Comparison of ENCODE assay signal across 30 cellular contexts in the genomic region with DNA sequence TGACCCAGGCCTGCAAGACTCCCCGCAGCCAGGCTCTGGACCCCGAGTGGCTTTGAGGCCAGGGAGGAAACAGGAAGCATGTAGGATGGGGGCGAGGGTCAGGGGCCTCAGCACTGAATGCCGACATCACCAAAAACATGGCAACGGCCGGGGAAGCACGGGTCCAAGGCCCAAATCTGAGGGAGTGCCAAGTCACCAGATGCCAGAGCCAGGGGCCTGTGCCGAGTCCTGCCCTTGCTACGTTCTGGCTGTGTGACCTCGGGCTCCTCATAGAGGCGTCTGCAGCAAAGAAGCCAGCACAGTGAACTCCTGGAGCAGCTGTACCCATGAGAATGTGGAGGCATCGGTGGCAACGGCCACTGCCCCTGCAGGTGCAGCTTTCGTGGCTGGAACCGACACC.
"Had no signal": no experiment of that assay in that cellular context is flagged by ENCODE, and none has a peak within 500 bp of the region (broad histone marks: within the 10 kb centered on the region; RNA-seq: fewer than 3 reads in every experiment).

No MANE protein-coding gene starts in this region.

- H3K4me3 ChIP-seq: adrenal gland, body of pancreas, breast epithelium had no signal

- DNase-seq: activated B cell treated with CpG ODN at 0.5 μM for 24 hours; activated CD4-positive, alpha-beta memory T cell treated with anti-CD3 and anti-CD28 coated beads for 36 hours; activated CD4-positive, alpha-beta T cell treated with anti-CD3 and anti-CD28 coated beads for 4 hours; activated CD4-positive, alpha-beta T cell treated with anti-CD3 and anti-CD28 coated beads, Interleukin-2, amount 10 ng/mL, durations not matched to agents 24 days and 14 days; activated CD4-positive, alpha-beta T cell treated with anti-CD3 and anti-CD28 coated beads, Interleukin-2, amount 50 U/mL, for 1 hour; activated CD4-positive, alpha-beta T cell treated with anti-CD3 and anti-CD28 coated beads, Interleukin-2, amount 50 U/mL, for 4 hours; activated CD4-positive, CD25-positive, alpha-beta regulatory T cell treated with anti-CD3 and anti-CD28 coated beads, Interleukin-2, amount 50 U/mL, for 72 hours; activated CD8-positive, alpha-beta memory T cell treated with anti-CD3 and anti-CD28 coated beads, Interleukin-2, amount 50 U/mL, for 4 hours; activated CD8-positive, alpha-beta T cell treated with anti-CD3 and anti-CD28 coated beads for 36 hours; activated effector memory CD4-positive, alpha-beta T cell treated with anti-CD3 and anti-CD28 coated beads, Interleukin-2, amount 50 U/mL, for 16 hours; activated gamma-delta T cell treated with Interleukin-2 at 50 U/mL for 16 hours; activated naive CD4-positive, alpha-beta T cell; activated naive CD4-positive, alpha-beta T cell treated with anti-CD3 and anti-CD28 coated beads for 36 hours; activated naive CD4-positive, alpha-beta T cell treated with anti-CD3 and anti-CD28 coated beads, Interleukin-2, amount 50 U/mL, for 16 hours; activated naive CD8-positive, alpha-beta T cell treated with anti-CD3 and anti-CD28 coated beads for 36 hours; activated T-cell treated with anti-CD3 and anti-CD28 coated beads for 4 hours; activated T-cell treated with anti-CD3 and anti-CD28 coated beads, Interleukin-2, amount 50 U/mL, for 1 hour; activated T-cell treated with anti-CD3 and anti-CD28 coated beads, Interleukin-2, amount 50 U/mL, for 4 hours; activated T-cell treated with anti-CD3 and anti-CD28 coated beads, Interleukin-2, amount 50 U/mL, for 72 hours; adrenal gland; amniotic stem cell; aorta; body of pancreas; brain microvascular endothelial cell; central memory CD4-positive, alpha-beta T cell; T-helper 1 cell; T-helper 2 cell; T-helper 9 cell had no signal

- H3K27ac ChIP-seq: adrenal gland, body of pancreas, brain microvascular endothelial cell, breast epithelium, VCaP had no signal

- H3K36me3 ChIP-seq: adrenal gland, brain microvascular endothelial cell, breast epithelium had no signal

- H3K27me3 ChIP-seq: adrenal gland, body of pancreas, brain microvascular endothelial cell, breast epithelium had no signal

- H3K9me3 ChIP-seq: adrenal gland, body of pancreas, breast epithelium had no signal

- H3K4me1 ChIP-seq: adrenal gland, body of pancreas, breast epithelium had no signal
